In genomic region chr1:160651428-160652064, GRCh38 we compare ENCODE assay signal across 21 cellular contexts. TPM values are rescaled to one million over a fixed set of nuclear protein-coding genes. Genes with fewer than 3 reads are reported as not detected.
DNase-seq lines count a peak whose midpoint lies in the region; ATAC-seq, FAIRE-seq and TF ChIP-seq lines count a peak whose summit lies in the region.
"Had no signal": no experiment of that assay in that cellular context is flagged by ENCODE, and none has a peak within 500 bp of the region (broad histone marks: within the 10 kb centered on the region; RNA-seq: fewer than 3 reads in every experiment).

No MANE protein-coding gene starts in this region.

- H3K4me3 ChIP-seq in heart right ventricle (no peak overlapping the region), left ventricle myocardium inferior (no peak overlapping the region), upper lobe of right lung (no peak overlapping the region)
- H3K4me3 ChIP-seq: dorsolateral prefrontal cortex, ovary had no signal

- H3K27me3 ChIP-seq in heart right ventricle (peaks cover 0 to 4% (median 0%) of the 10 kb centered on the region in 7 donors), left ventricle myocardium inferior (ENCODE audit: low read depth) (peaks cover 9% of the 10 kb centered on the region), upper lobe of right lung (no peaks in the 10 kb centered on the region)
- H3K27me3 ChIP-seq: ovary had no signal

- H3K27ac ChIP-seq in heart right ventricle (peak overlapping the region in 6 of 10 donors; percentile 15 to 60 (median 40)), left ventricle myocardium inferior (replicated peaks) (no peak overlapping the region), upper lobe of right lung (no peak overlapping the region)
- H3K27ac ChIP-seq: dorsolateral prefrontal cortex, ovary had no signal

- DNase-seq in heart right ventricle, result no peak
- no peak for DNase-seq in left ventricle myocardium inferior
- DNase-seq in NCI-H82 treated with DMSO at 0.1 percent for 48 hours (lab: John Stamatoyannopoulos, UW; ENCODE audit: unreplicated experiment), result peak; percentile 58
- no peak for DNase-seq in endothelial cell (ENCODE audit: low spot score)
- DNase-seq in type B pancreatic cell (ENCODE audit: extremely low spot score, unreplicated experiment), result no peak
- no peak for DNase-seq in urothelium cell line (ENCODE audit: low spot score)
- DNase-seq in Calu3, result no peak
- DNase-seq in upper lobe of right lung, result no peak
- DNase-seq: activated CD4-positive, alpha-beta T cell treated with anti-CD3 and anti-CD28 coated beads, Interleukin-2, amount 50 U/mL, for 4 hours; activated gamma-delta T cell; AML-193; dorsolateral prefrontal cortex; NCI-H2171 treated with DMSO at 0.1 percent for 48 hours; NK-92 treated with Interleukin-12 subunit alpha and Interleukin-12 subunit beta, amount 100 ng/mL, for 24 hours; ovary; stimulated activated naive CD8-positive, alpha-beta T cell treated with anti-CD3 and anti-CD28 coated beads, Interleukin-15, Interleukin-2, amounts not matched to agents 100 U/mL and 50 U/mL, for 24 hours; T1000 had no signal

- WGBS in heart right ventricle, 2 donors, result 2 to 11% methylated on average over 1 of the region's 1 CpG

- no peaks in the 10 kb centered on the region for H3K36me3 ChIP-seq in heart right ventricle
- H3K36me3 ChIP-seq in left ventricle myocardium inferior, result no peaks in the 10 kb centered on the region
- no peaks in the 10 kb centered on the region for H3K36me3 ChIP-seq in upper lobe of right lung
- H3K36me3 ChIP-seq: ovary had no signal

- no peaks in the 10 kb centered on the region for H3K9me3 ChIP-seq in heart right ventricle
- no peaks in the 10 kb centered on the region for H3K9me3 ChIP-seq in left ventricle myocardium inferior (replicated peaks)
- H3K9me3 ChIP-seq in upper lobe of right lung, result no peaks in the 10 kb centered on the region
- H3K9me3 ChIP-seq: ovary had no signal

- no peak for TF ChIP-seq CTCF in heart right ventricle (IDR thresholded peaks at IDR 0.05)
- no peak for TF ChIP-seq CTCF in left ventricle myocardium inferior (IDR thresholded peaks at IDR 0.05; ENCODE audit: borderline replicate concordance)
- no peak for TF ChIP-seq CTCF in endothelial cell (IDR thresholded peaks at IDR 0.05; ENCODE audit: unreplicated experiment)
- no peak for TF ChIP-seq CTCF in type B pancreatic cell (conservative IDR thresholded peaks at IDR 0.05)
- TF ChIP-seq CTCF in Calu3 (IDR thresholded peaks at IDR 0.05; ENCODE audit: unreplicated experiment), result no peak
- TF ChIP-seq CTCF in upper lobe of right lung (IDR thresholded peaks at IDR 0.05), result no peak

- FAIRE-seq in urothelium cell line (lab: Jason Lieb, UNC), result no peak

- no peaks in the 10 kb centered on the region for H3K36me3 Mint-ChIP-seq in endothelial cell (ENCODE audit: low read depth, unreplicated experiment)
- no peaks in the 10 kb centered on the region for H3K36me3 Mint-ChIP-seq in type B pancreatic cell
- H3K36me3 Mint-ChIP-seq in Calu3 (ENCODE audit: insufficient read depth, unreplicated experiment), result no peaks in the 10 kb centered on the region

- ATAC-seq in heart right ventricle (peak in 3 of 8 donors; percentile 31 to 53 (median 35)), upper lobe of right lung (no peak)
- ATAC-seq: Right ventricle myocardium inferior; stimulated activated naive CD8-positive, alpha-beta T cell treated with anti-CD3 and anti-CD28 coated beads, Interleukin-15, Interleukin-2, amounts not matched to agents 100 U/mL and 50 U/mL, for 24 hours had no signal

- H3K27ac Mint-ChIP-seq in endothelial cell (ENCODE audit: unreplicated experiment) (peak overlapping the region; percentile 67), type B pancreatic cell (peak overlapping the region; percentile 73), Calu3 (ENCODE audit: unreplicated experiment) (no peak overlapping the region)

- H3K4me3 Mint-ChIP-seq in endothelial cell (ENCODE audit: unreplicated experiment) (no peak overlapping the region), type B pancreatic cell (no peak overlapping the region), Calu3 (ENCODE audit: low read depth, unreplicated experiment) (no peak overlapping the region)

- H3K27me3 Mint-ChIP-seq in endothelial cell (ENCODE audit: unreplicated experiment) (peaks cover 4% of the 10 kb centered on the region), type B pancreatic cell (peaks cover 18% of the 10 kb centered on the region), Calu3 (ENCODE audit: unreplicated experiment) (peaks cover 71% of the 10 kb centered on the region)

- H3K4me1 Mint-ChIP-seq in endothelial cell (ENCODE audit: unreplicated experiment), result peaks cover 42% of the 10 kb centered on the region
- H3K4me1 Mint-ChIP-seq in type B pancreatic cell (ENCODE audit: unreplicated experiment), result peaks cover 20% of the 10 kb centered on the region
- H3K4me1 Mint-ChIP-seq in Calu3 (ENCODE audit: low read depth, unreplicated experiment), result no peaks in the 10 kb centered on the region

- CTCF ChIA-PET in Calu3 (lab: Charles Lee), result no interaction called here

- no peaks in the 10 kb centered on the region for H3K9me3 Mint-ChIP-seq in endothelial cell (ENCODE audit: unreplicated experiment)
- H3K9me3 Mint-ChIP-seq in type B pancreatic cell, result no peaks in the 10 kb centered on the region
- H3K9me3 Mint-ChIP-seq in Calu3 (ENCODE audit: low read depth, unreplicated experiment), result no peaks in the 10 kb centered on the region

- BruUV-seq in Calu3 (replicated peaks; lab: Mats Ljungman, UMichigan), result no TSS peak

- intact Hi-C loops in heart right ventricle (cut with DNase I), result no loop called here
- intact Hi-C loops in left ventricle myocardium inferior (cut with micrococcal nuclease), result no loop called here
- intact Hi-C loops in Calu3 (cut with micrococcal nuclease; ENCODE audit: unreplicated experiment), result no loop called here
- intact Hi-C loops in upper lobe of right lung (cut with DNase I), result no loop called here

- H3K4me1 ChIP-seq in heart right ventricle, result peaks cover 0 to 36% (median 16%) of the 10 kb centered on the region in 9 donors
- H3K4me1 ChIP-seq in left ventricle myocardium inferior, result peaks cover 23% of the 10 kb centered on the region
- H3K4me1 ChIP-seq in upper lobe of right lung, result no peaks in the 10 kb centered on the region

RNA-seq across cellular contexts. Expression of gene SLAMF1, which starts 4.7 kb away (rescaled TPM):
- 1 to 10 TPM in 1 of 10 donors, under 1 TPM in 5, not detected in 4; 0.17 to 3.8 (median 0.32) TPM for total RNA-seq in heart right ventricle
- polyA plus RNA-seq in heart right ventricle, result under 1 TPM; 0.19 to 0.44 TPM
- total RNA-seq in left ventricle myocardium inferior, result not detected
- total RNA-seq in endothelial cell (ENCODE audit: unreplicated experiment), result not detected
- not detected in 2 replicates for total RNA-seq in type B pancreatic cell (ENCODE audit: low replicate concordance)
- not detected in 2 replicates for total RNA-seq in Calu3 (2022)
- total RNA-seq in upper lobe of right lung, result 1.6 TPM
- total RNA-seq: HT-29, lung microvascular endothelial cell, skeletal muscle tissue had no signal

Comparison
In these comparisons a context has a peak if more than half of its experiments do, and no peak if none do; other contexts are left out.
1. H3K27ac ChIP-seq: peak in heart right ventricle (6 of 10); none in left ventricle myocardium inferior (single experiment) and upper lobe of right lung (single experiment).